In the genomic region with DNA sequence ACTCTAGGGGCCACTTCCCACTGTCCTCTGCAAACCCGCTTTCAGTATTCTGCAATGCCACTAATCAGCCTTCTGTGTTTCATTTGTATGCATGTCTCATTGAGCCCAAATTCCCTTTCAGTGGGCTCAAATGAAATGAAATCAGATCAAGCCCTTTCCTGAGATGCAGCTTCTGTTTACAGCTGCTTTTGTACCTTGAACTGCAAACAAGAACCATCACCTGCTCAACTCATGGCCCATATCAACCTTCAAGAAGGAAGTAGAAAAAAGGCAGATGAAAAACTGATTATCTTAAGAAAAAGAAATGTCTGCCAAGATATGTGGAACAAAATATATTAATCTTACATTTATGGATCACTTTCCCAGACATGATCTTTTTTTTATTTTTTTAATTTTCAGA, we compare ENCODE assay signal across 23 cellular contexts.
"Had no signal": no experiment of that assay in that cellular context is flagged by ENCODE, and none has a peak within 500 bp of the region (broad histone marks: within the 10 kb centered on the region; RNA-seq: fewer than 3 reads in every experiment).

No MANE protein-coding gene starts in this region.

- H3K4me1 ChIP-seq: adrenal gland, Peyer's patch, SJSA1 had no signal

- H3K9me3 ChIP-seq: adrenal gland, Peyer's patch, SJSA1 had no signal

- H3K27me3 ChIP-seq: adrenal gland, Peyer's patch, SJSA1 had no signal

- H3K36me3 ChIP-seq: adrenal gland, Peyer's patch, SJSA1 had no signal

- H3K27ac ChIP-seq: adrenal gland, Peyer's patch, RWPE1, SJSA1 had no signal

- ATAC-seq: activated CD8-positive, alpha-beta T cell treated with anti-CD3 and anti-CD28 coated beads, Interleukin-2, amount 10 ng/mL, durations not matched to agents 7 days and 5 days; SK-N-SH treated with all-trans-retinoic acid at 6 μM for 48 hours; WTC11 had no signal

- H3K4me3 ChIP-seq: adrenal gland, Peyer's patch, SJSA1 had no signal

- FAIRE-seq: bronchial epithelial cell had no signal

- DNase-seq: activated CD4-positive, alpha-beta T cell treated with anti-CD3 and anti-CD28 coated beads for 48 hours; activated CD4-positive, alpha-beta T cell treated with anti-CD3 and anti-CD28 coated beads, Interleukin-2, amount 50 U/mL, for 4 hours; activated CD4-positive, CD25-positive, alpha-beta regulatory T cell treated with anti-CD3 and anti-CD28 coated beads, Interleukin-2, amount 50 U/mL, for 72 hours; activated CD8-positive, alpha-beta memory T cell treated with anti-CD3 and anti-CD28 coated beads, Interleukin-2, amount 50 U/mL, for 48 hours; activated CD8-positive, alpha-beta T cell treated with anti-CD3 and anti-CD28 coated beads, Interleukin-2, amount 10 ng/mL, durations not matched to agents 7 days and 5 days; activated naive CD4-positive, alpha-beta T cell treated with anti-CD3 and anti-CD28 coated beads, Interleukin-2, amount 50 U/mL, for 16 hours; activated naive CD8-positive, alpha-beta T cell treated with anti-CD3 and anti-CD28 coated beads, Interleukin-2, amount 10 ng/mL, durations not matched to agents 7 days and 5 days; activated T-cell treated with anti-CD3 and anti-CD28 coated beads, Interleukin-2, amount 50 U/mL, for 1 hour; adrenal gland; anterior cingulate cortex; central memory CD4-positive, alpha-beta T cell; KG1; NCI-H2227 treated with DMSO at 0.1 percent for 48 hours; NCI-H510A; NCI-H526 treated with DMSO at 0.1 percent for 48 hours; NK-92 treated with Interleukin-12 subunit alpha and Interleukin-12 subunit beta, amount 100 ng/mL, for 24 hours; Right ventricle myocardium superior had no signal
